In genomic region chr21:39348355-39349210, GRCh38 we compare ENCODE assay signal across 8 cellular contexts. TPM values are rescaled to one million over a fixed set of nuclear protein-coding genes. Genes with fewer than 3 reads are reported as not detected.
DNase-seq lines count a peak whose midpoint lies in the region; ATAC-seq and TF ChIP-seq lines count a peak whose summit lies in the region.

HMGN1 (minus strand) TSS chr21:39349088; CDS start chr21:39348917, 171 bp downstream.

- CTCF ChIA-PET in activated CD4-positive, alpha-beta T cell treated with anti-CD3 and anti-CD28 coated beads, Interleukin-2, amount 10 ng/mL, durations not matched to agents 7 days and 5 days (lab: Charles Lee), result interaction anchor here (0.9 to 1.8 kb wide), 4 partner anchors 10 to 39 kb away, joined by 3 to 5 read pairs (median 4); partner anchors contain the start of gene BRWD1

- TF ChIP-seq CTCF in liver (IDR thresholded peaks at IDR 0.05; ENCODE audit: low read depth, low read length, missing input control), result no peak

- H3K36me3 ChIP-seq in BLaER1 (peaks cover 28% of the 10 kb centered on the region), liver (ENCODE audit: control insufficient read depth in 4 of 4, insufficient read depth in 3 of 4, low read depth in 1 of 4, low read length in 3 of 4) (peaks cover 2 to 7% (median 4%) of the 10 kb centered on the region in 4 donors)

- H3K9ac ChIP-seq in BLaER1, result peak within 1 kb of the TSS; percentile 99
- H3K9ac ChIP-seq in liver (ENCODE audit: low read depth in 1 of 2, low read length in 2 of 2), result peak within 1 kb of the TSS; percentile 80 to 86

- POLR2A ChIA-PET in activated CD4-positive, alpha-beta T cell treated with anti-CD3 and anti-CD28 coated beads, Interleukin-2, amount 10 ng/mL, durations not matched to agents 7 days and 5 days (lab: Charles Lee), result interaction anchor here (1.0 to 2.4 kb wide), 3 partner anchors 32 to 165 kb away, joined by 3 to 16 read pairs (median 5); a partner anchor contains a TSS

- ATAC-seq in GM19351 (IDR thresholded peaks at IDR 0.05; ENCODE audit: unreplicated experiment) (peak; percentile 38), HG03520 (IDR thresholded peaks at IDR 0.05; ENCODE audit: unreplicated experiment) (peak; percentile 52)

- H3K27ac ChIP-seq in BLaER1 (peak within 1 kb of the TSS; percentile 99), liver (ENCODE audit: low read depth in 1 of 2, low read length in 2 of 2) (peak within 1 kb of the TSS; percentile 91 to 92)

- H3K9me3 ChIP-seq in BLaER1 (no peaks in the 10 kb centered on the region), liver (ENCODE audit: control insufficient read depth in 4 of 4, low read length in 3 of 4) (no peaks in the 10 kb centered on the region)

- H3K4me1 ChIP-seq in BLaER1, result peaks cover 44% of the 10 kb centered on the region
- H3K4me1 ChIP-seq in liver (ENCODE audit: control insufficient read depth in 4 of 4, insufficient read depth in 4 of 4, low read length in 3 of 4), result peaks cover 5 to 28% (median 9%) of the 10 kb centered on the region in 4 donors

- peaks cover 49% of the 10 kb centered on the region for H4K20me1 ChIP-seq in BLaER1

- H3K9me3 Mint-ChIP-seq in activated CD4-positive, alpha-beta T cell treated with anti-CD3 and anti-CD28 coated beads, Interleukin-2, amount 10 ng/mL, durations not matched to agents 7 days and 5 days, result no peaks in the 10 kb centered on the region

- DNase-seq in NCI-H69 (lab: John Stamatoyannopoulos, UW) (peak; percentile 99), dedifferentiated amniotic fluid mesenchymal stem cell (ENCODE audit: extremely low spot score) (peak; percentile 79)
- DNase-seq in activated CD4-positive, alpha-beta T cell treated with anti-CD3 and anti-CD28 coated beads, Interleukin-2, amount 10 ng/mL, durations not matched to agents 7 days and 5 days, result peak; percentile 89
- DNase-seq in stimulated activated CD4-positive, alpha-beta T cell treated with anti-CD3 and anti-CD28 coated beads, Interleukin-4, amount 100 ng/mL, for 24 hours, result peak; percentile 93

- peak within 1 kb of the TSS; percentile 100 for H3K27ac Mint-ChIP-seq in activated CD4-positive, alpha-beta T cell treated with anti-CD3 and anti-CD28 coated beads, Interleukin-2, amount 10 ng/mL, durations not matched to agents 7 days and 5 days

- peaks cover 41% of the 10 kb centered on the region for H3K4me1 Mint-ChIP-seq in activated CD4-positive, alpha-beta T cell treated with anti-CD3 and anti-CD28 coated beads, Interleukin-2, amount 10 ng/mL, durations not matched to agents 7 days and 5 days

- H3K4me2 ChIP-seq in BLaER1, result peak within 1 kb of the TSS; percentile 92

- H3K36me3 Mint-ChIP-seq in activated CD4-positive, alpha-beta T cell treated with anti-CD3 and anti-CD28 coated beads, Interleukin-2, amount 10 ng/mL, durations not matched to agents 7 days and 5 days (ENCODE audit: low read depth), result peaks cover 37% of the 10 kb centered on the region

- H3K4me3 Mint-ChIP-seq in activated CD4-positive, alpha-beta T cell treated with anti-CD3 and anti-CD28 coated beads, Interleukin-2, amount 10 ng/mL, durations not matched to agents 7 days and 5 days, result peak within 1 kb of the TSS; percentile 99

- H3K27me3 Mint-ChIP-seq in activated CD4-positive, alpha-beta T cell treated with anti-CD3 and anti-CD28 coated beads, Interleukin-2, amount 10 ng/mL, durations not matched to agents 7 days and 5 days, result peaks cover 2% of the 10 kb centered on the region

- no peak for TF ChIP-seq RAD21 in liver (IDR thresholded peaks at IDR 0.05)

- H3K4me3 ChIP-seq in BLaER1 (peak within 1 kb of the TSS; percentile 89), liver (ENCODE audit: low read depth in 1 of 3, low read length in 3 of 3) (peak within 1 kb of the TSS; percentile 94 to 96 (median 95))

- under 1% methylated on average over 116 of the region's 116 CpGs for WGBS in liver

- H3K27me3 ChIP-seq in BLaER1 (no peaks in the 10 kb centered on the region), liver (ENCODE audit: control insufficient read depth in 4 of 4, insufficient read depth in 4 of 4, low read length in 3 of 4) (no peaks in the 10 kb centered on the region)

TF ChIP-seq in liver, 16 proteins besides CTCF, POLR2A, EP300 and RAD21:
- TF ChIP-seq, protein P1, sequence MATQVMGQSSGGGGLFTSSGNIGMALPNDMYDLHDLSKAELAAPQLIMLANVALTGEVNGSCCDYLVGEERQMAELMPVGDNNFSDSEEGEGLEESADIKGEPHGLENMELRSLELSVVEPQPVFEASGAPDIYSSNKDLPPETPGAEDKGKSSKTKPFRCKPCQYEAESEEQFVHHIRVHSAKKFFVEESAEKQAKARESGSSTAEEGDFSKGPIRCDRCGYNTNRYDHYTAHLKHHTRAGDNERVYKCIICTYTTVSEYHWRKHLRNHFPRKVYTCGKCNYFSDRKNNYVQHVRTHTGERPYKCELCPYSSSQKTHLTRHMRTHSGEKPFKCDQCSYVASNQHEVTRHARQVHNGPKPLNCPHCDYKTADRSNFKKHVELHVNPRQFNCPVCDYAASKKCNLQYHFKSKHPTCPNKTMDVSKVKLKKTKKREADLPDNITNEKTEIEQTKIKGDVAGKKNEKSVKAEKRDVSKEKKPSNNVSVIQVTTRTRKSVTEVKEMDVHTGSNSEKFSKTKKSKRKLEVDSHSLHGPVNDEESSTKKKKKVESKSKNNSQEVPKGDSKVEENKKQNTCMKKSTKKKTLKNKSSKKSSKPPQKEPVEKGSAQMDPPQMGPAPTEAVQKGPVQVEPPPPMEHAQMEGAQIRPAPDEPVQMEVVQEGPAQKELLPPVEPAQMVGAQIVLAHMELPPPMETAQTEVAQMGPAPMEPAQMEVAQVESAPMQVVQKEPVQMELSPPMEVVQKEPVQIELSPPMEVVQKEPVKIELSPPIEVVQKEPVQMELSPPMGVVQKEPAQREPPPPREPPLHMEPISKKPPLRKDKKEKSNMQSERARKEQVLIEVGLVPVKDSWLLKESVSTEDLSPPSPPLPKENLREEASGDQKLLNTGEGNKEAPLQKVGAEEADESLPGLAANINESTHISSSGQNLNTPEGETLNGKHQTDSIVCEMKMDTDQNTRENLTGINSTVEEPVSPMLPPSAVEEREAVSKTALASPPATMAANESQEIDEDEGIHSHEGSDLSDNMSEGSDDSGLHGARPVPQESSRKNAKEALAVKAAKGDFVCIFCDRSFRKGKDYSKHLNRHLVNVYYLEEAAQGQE (IDR thresholded peaks at IDR 0.05), result no peak
- peak; percentile 51 for TF ChIP-seq YY1 (IDR thresholded peaks at IDR 0.05)
- TF ChIP-seq EGR1 (IDR thresholded peaks at IDR 0.05; ENCODE audit: low read depth in 2 of 2), result peak; percentile 30 to 77
- TF ChIP-seq, protein P2, sequence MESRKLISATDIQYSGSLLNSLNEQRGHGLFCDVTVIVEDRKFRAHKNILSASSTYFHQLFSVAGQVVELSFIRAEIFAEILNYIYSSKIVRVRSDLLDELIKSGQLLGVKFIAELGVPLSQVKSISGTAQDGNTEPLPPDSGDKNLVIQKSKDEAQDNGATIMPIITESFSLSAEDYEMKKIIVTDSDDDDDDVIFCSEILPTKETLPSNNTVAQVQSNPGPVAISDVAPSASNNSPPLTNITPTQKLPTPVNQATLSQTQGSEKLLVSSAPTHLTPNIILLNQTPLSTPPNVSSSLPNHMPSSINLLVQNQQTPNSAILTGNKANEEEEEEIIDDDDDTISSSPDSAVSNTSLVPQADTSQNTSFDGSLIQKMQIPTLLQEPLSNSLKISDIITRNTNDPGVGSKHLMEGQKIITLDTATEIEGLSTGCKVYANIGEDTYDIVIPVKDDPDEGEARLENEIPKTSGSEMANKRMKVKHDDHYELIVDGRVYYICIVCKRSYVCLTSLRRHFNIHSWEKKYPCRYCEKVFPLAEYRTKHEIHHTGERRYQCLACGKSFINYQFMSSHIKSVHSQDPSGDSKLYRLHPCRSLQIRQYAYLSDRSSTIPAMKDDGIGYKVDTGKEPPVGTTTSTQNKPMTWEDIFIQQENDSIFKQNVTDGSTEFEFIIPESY (IDR thresholded peaks at IDR 0.05), result no peak
- TF ChIP-seq GABPA (IDR thresholded peaks at IDR 0.05 in 1 of 2, conservative IDR thresholded peaks at IDR 0.05 in 1 of 2), result no peak
- TF ChIP-seq JUND (IDR thresholded peaks at IDR 0.05), result no peak
- no peak for TF ChIP-seq SP1 (IDR thresholded peaks at IDR 0.05)
- TF ChIP-seq NR2F2 (IDR thresholded peaks at IDR 0.05), result no peak
- TF ChIP-seq TAF1 (conservative IDR thresholded peaks at IDR 0.05), result no peak
- TF ChIP-seq HNF4G (IDR thresholded peaks at IDR 0.05), result no peak
- TF ChIP-seq FOXA2 (IDR thresholded peaks at IDR 0.05), result no peak
- no peak for TF ChIP-seq MAX (IDR thresholded peaks at IDR 0.05)
- TF ChIP-seq HNF4A (conservative IDR thresholded peaks at IDR 0.05), result no peak
- TF ChIP-seq RXRA (IDR thresholded peaks at IDR 0.05), result no peak
- TF ChIP-seq, protein P3, sequence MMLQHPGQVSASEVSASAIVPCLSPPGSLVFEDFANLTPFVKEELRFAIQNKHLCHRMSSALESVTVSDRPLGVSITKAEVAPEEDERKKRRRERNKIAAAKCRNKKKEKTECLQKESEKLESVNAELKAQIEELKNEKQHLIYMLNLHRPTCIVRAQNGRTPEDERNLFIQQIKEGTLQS (IDR thresholded peaks at IDR 0.05), result no peak
- TF ChIP-seq FOXA1 (IDR thresholded peaks at IDR 0.05), result no peak
TF ChIP-seq in liver: peak in this region for 2.

RNA-seq across cellular contexts. Expression of gene HMGN1, which starts in this region (rescaled TPM):
- 100 to 1,000 TPM; 389 to 395 TPM for total RNA-seq in activated CD4-positive, alpha-beta T cell treated with anti-CD3 and anti-CD28 coated beads, Interleukin-2, amount 10 ng/mL, durations not matched to agents 7 days and 5 days
- total RNA-seq in liver, result 10 to 100 TPM; 34.6 to 92.3 TPM
- 10 to 100 TPM; 41.2 to 68.8 TPM for polyA plus RNA-seq in liver

Comparison
In these comparisons a context has a peak if more than half of its experiments do, and no peak if none do; other contexts are left out.
1. Peak in every context shown above with its lines: DNase-seq, ATAC-seq, H3K4me3 ChIP-seq and H3K27ac ChIP-seq.
2. RNA of gene HMGN1 (total RNA-seq): 389 to 395 TPM in activated CD4-positive, alpha-beta T cell treated with anti-CD3 and anti-CD28 coated beads, Interleukin-2, amount 10 ng/mL, durations not matched to agents 7 days and 5 days; 34.6 to 92.3 TPM in liver; every median in the first group is over 4 times any median in the second.